ENCODE assay signal across 20 cellular contexts in the genomic region with DNA sequence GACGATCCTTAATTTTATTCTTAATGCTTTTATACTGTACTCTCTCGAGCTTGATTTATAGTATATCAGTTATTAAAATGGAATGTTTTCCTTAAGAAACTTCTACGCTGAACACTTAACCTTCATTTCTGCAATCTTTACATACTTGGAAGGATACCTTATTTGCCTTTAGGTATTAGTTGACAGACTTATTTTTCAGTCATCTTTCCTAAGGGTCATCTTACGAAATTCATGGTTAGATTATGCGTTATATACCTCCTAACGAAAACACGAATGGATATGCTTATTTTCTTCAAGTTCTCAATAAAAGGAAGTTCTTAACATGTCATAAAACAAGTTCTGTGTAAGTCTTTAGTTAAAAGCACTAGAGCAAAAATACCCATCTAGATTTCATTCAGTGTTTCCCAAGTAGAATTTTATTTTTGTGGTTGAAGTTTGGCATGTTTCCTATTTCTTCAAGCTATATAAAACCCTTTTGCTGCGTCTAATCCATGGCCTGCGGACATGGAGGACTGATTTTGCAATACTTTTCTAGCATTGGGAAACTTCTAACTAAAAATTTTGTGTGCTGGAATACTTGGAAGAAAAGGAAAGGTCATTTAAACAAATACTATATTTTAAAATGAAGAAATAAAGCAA.
DNase-seq lines count a peak whose midpoint lies in the region; ATAC-seq and TF ChIP-seq lines count a peak whose summit lies in the region.
"Had no signal": no experiment of that assay in that cellular context is flagged by ENCODE, and none has a peak within 500 bp of the region (broad histone marks: within the 10 kb centered on the region; RNA-seq: fewer than 3 reads in every experiment).

No MANE protein-coding gene starts in this region.

- ATAC-seq in GM18498 (IDR thresholded peaks at IDR 0.05; ENCODE audit: unreplicated experiment): no peak
- ATAC-seq: Panc1; stimulated activated memory B cell treated with anti-CD40 and anti-IgM and Interleukin-4, amounts not matched to agents 10 μg/mL and 1 μg/mL and 100 μg/mL, for 72 hours had no signal

- no peak overlapping the region for H3K4me3 ChIP-seq in osteoblast (ENCODE audit: insufficient read depth, low read length)
- H3K4me3 ChIP-seq: sigmoid colon, upper lobe of right lung had no signal

- peaks cover 8% of the 10 kb centered on the region for H3K4me1 ChIP-seq in osteoblast (ENCODE audit: insufficient read depth, low read length)
- H3K4me1 ChIP-seq: sigmoid colon, upper lobe of right lung had no signal

- H3K27ac ChIP-seq in osteoblast (ENCODE audit: low read depth, low read length): peak overlapping the region; percentile 24
- H3K27ac ChIP-seq: brain microvascular endothelial cell, neutrophil, sigmoid colon, upper lobe of right lung had no signal

- peak overlapping the region; percentile 64 for H2AFZ ChIP-seq in osteoblast (ENCODE audit: low read length)

- H3K9me3 ChIP-seq in osteoblast (ENCODE audit: low read depth, low read length): no peaks in the 10 kb centered on the region
- H3K9me3 ChIP-seq: neutrophil, sigmoid colon, upper lobe of right lung had no signal

- H3K36me3 ChIP-seq in osteoblast (ENCODE audit: insufficient read depth, low read length): no peaks in the 10 kb centered on the region
- H3K36me3 ChIP-seq: brain microvascular endothelial cell, neutrophil, sigmoid colon, upper lobe of right lung had no signal

- H4K20me1 ChIP-seq in osteoblast (ENCODE audit: insufficient read depth, low read length): no peaks in the 10 kb centered on the region

- peak; percentile 71 for DNase-seq in EH (ENCODE audit: low read depth)
- DNase-seq in NOMO-1 treated with DMSO at 0.1 percent for 48 hours (lab: John Stamatoyannopoulos, UW; ENCODE audit: unreplicated experiment): peak; percentile 55
- DNase-seq in dedifferentiated amniotic fluid mesenchymal stem cell (ENCODE audit: extremely low spot score): peak; percentile 83
- no peak for DNase-seq in osteoblast (ENCODE audit: insufficient read length, low spot score, missing footprints)
- no peak for DNase-seq in epidermal melanocyte (ENCODE audit: insufficient read length, low spot score)
- DNase-seq in GDM1 (lab: John Stamatoyannopoulos, UW): no peak
- no peak for DNase-seq in NCI-H526 (lab: John Stamatoyannopoulos, UW)
- DNase-seq: activated CD8-positive, alpha-beta memory T cell treated with anti-CD3 and anti-CD28 coated beads, Interleukin-2, amount 50 U/mL, for 4 hours; activated naive CD4-positive, alpha-beta T cell treated with Interleukin-2 at 50 U/mL for 16 hours; brain microvascular endothelial cell; C1 segment of cervical spinal cord; KG1; midbrain; NCI-H510A treated with DMSO at 0.1 percent for 48 hours; sigmoid colon; upper lobe of right lung had no signal

- no peaks in the 10 kb centered on the region for H3K27me3 ChIP-seq in osteoblast (ENCODE audit: insufficient read depth, low read length)
- H3K27me3 ChIP-seq: brain microvascular endothelial cell, neutrophil, sigmoid colon, upper lobe of right lung had no signal

- peak overlapping the region; percentile 51 for H3K4me2 ChIP-seq in osteoblast (ENCODE audit: insufficient read depth, low read length)

- no peak for TF ChIP-seq CTCF in osteoblast (IDR thresholded peaks at IDR 0.05; ENCODE audit: extremely low read depth, low read depth, low read length)

- no peaks in the 10 kb centered on the region for H3K79me2 ChIP-seq in osteoblast (ENCODE audit: insufficient read depth, low read length)

Comparison
In these comparisons a context has a peak if more than half of its experiments do, and no peak if none do; other contexts are left out.
1. DNase-seq: peak in EH (single experiment), NOMO-1 treated with DMSO at 0.1 percent for 48 hours (single experiment) and dedifferentiated amniotic fluid mesenchymal stem cell (single experiment); none in osteoblast (single experiment), epidermal melanocyte (single experiment), GDM1 (single experiment) and NCI-H526 (0 of 2).